ENCODE assay signal across 8 cellular contexts in the genomic region with DNA sequence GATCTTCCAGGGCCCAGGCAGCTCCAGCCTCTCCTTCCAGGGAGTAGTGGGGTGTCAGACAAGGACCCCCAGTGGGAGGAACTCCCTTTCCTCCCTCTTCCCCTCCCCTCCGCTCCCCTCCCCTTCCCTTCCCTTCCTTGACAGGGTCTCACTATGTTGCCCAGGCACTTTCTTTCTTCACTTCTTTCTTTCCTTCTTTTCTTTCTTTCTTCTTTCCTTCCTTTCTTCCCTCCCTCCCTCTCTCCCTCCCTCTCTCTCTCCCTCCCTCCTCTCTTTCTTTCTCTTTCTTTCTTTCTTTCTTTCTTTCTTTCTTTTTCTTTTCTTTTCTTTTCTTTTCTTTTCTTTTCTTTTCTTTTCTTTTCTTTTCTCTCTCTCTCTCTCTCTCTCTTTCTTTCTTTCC.
A peak's percentile ranks its signal among the peaks of the same experiment; 100 is the strongest.
DNase-seq lines count a peak whose midpoint lies in the region; ATAC-seq and TF ChIP-seq lines count a peak whose summit lies in the region.
"Not testable (repeated sequence)": the region's sequence is repeated elsewhere in the genome, so short reads cannot be mapped to it uniquely, and the experiment has no call there.

No MANE protein-coding gene starts in this region.

- not testable (repeated sequence) for ATAC-seq in CD4-positive, alpha-beta T cell (ENCODE audit: poor library complexity); activated B cell treated with CpG ODN at 0.5 μM for 24 hours (ENCODE audit: low read depth); activated T-cell treated with anti-CD3 and anti-CD28 coated beads, Interleukin-2, amount 50 U/mL, for 72 hours (replicated peaks in 1 of 2); activated naive CD8-positive, alpha-beta T cell treated with anti-CD3 and anti-CD28 coated beads, Interleukin-2, amount 10 ng/mL, durations not matched to agents 7 days and 5 days (ENCODE audit: low read depth); naive thymus-derived CD8-positive, alpha-beta T cell; stimulated activated naive CD8-positive, alpha-beta T cell treated with anti-CD3 and anti-CD28 coated beads, Interleukin-15, amount 100 ng/mL, for 72 hours

- H3K36me3 Mint-ChIP-seq in CD4-positive, alpha-beta T cell (ENCODE audit: low read depth); IgD-negative memory B cell; activated B cell treated with CpG ODN at 0.5 μM for 24 hours (ENCODE audit: low read depth); activated naive CD8-positive, alpha-beta T cell treated with anti-CD3 and anti-CD28 coated beads, Interleukin-2, amount 10 ng/mL, durations not matched to agents 7 days and 5 days; naive thymus-derived CD8-positive, alpha-beta T cell: not testable (repeated sequence)
- H3K36me3 Mint-ChIP-seq in activated T-cell treated with anti-CD3 and anti-CD28 coated beads, Interleukin-2, amount 50 U/mL, for 72 hours (ENCODE audit: insufficient read depth in 2 of 2) = peaks cover 12 to 13% of the 10 kb centered on the region in 2 donors

- H3K4me3 Mint-ChIP-seq in CD4-positive, alpha-beta T cell = not testable (repeated sequence)
- peak overlapping the region in 2 of 4 donors; percentile 5 to 76 for H3K4me3 Mint-ChIP-seq in IgD-negative memory B cell
- H3K4me3 Mint-ChIP-seq in activated B cell treated with CpG ODN at 0.5 μM for 24 hours = peak overlapping the region; percentile 19
- peak overlapping the region; percentile 81 to 98 for H3K4me3 Mint-ChIP-seq in activated T-cell treated with anti-CD3 and anti-CD28 coated beads, Interleukin-2, amount 50 U/mL, for 72 hours
- H3K4me3 Mint-ChIP-seq in activated naive CD8-positive, alpha-beta T cell treated with anti-CD3 and anti-CD28 coated beads, Interleukin-2, amount 10 ng/mL, durations not matched to agents 7 days and 5 days = peak overlapping the region; percentile 35
- H3K4me3 Mint-ChIP-seq in naive thymus-derived CD8-positive, alpha-beta T cell = peak overlapping the region in 4 of 10 donors; percentile 28 to 93 (median 54)
- peak overlapping the region; percentile 92 to 93 for H3K4me3 Mint-ChIP-seq in stimulated activated naive CD8-positive, alpha-beta T cell treated with anti-CD3 and anti-CD28 coated beads, Interleukin-15, amount 100 ng/mL, for 72 hours

- peak overlapping the region; percentile 99 for H3K27ac Mint-ChIP-seq in CD4-positive, alpha-beta T cell
- peak overlapping the region; percentile 67 to 99 (median 92) for H3K27ac Mint-ChIP-seq in IgD-negative memory B cell
- peak overlapping the region; percentile 97 for H3K27ac Mint-ChIP-seq in activated B cell treated with CpG ODN at 0.5 μM for 24 hours
- H3K27ac Mint-ChIP-seq in activated T-cell treated with anti-CD3 and anti-CD28 coated beads, Interleukin-2, amount 50 U/mL, for 72 hours = peak overlapping the region; percentile 100
- H3K27ac Mint-ChIP-seq in activated naive CD8-positive, alpha-beta T cell treated with anti-CD3 and anti-CD28 coated beads, Interleukin-2, amount 10 ng/mL, durations not matched to agents 7 days and 5 days = peak overlapping the region; percentile 98
- H3K27ac Mint-ChIP-seq in naive thymus-derived CD8-positive, alpha-beta T cell = peak overlapping the region; percentile 96 to 99 (median 98)
- H3K27ac Mint-ChIP-seq in stimulated activated naive CD8-positive, alpha-beta T cell treated with anti-CD3 and anti-CD28 coated beads, Interleukin-15, amount 100 ng/mL, for 72 hours = peak overlapping the region; percentile 94 to 96

- H3K27me3 ChIP-seq in CD4-positive, alpha-beta T cell (ENCODE audit: control insufficient read depth, insufficient read depth, low read length); OCI-LY1 (ENCODE audit: insufficient read depth, low read length): not testable (repeated sequence)

- H3K4me1 ChIP-seq in OCI-LY1 (ENCODE audit: insufficient read depth, low read length, severe bottlenecking) = peaks cover 56% of the 10 kb centered on the region

- not testable (repeated sequence) for H3F3A ChIP-seq in OCI-LY1 (ENCODE audit: insufficient read depth, low read length)

- H3K9ac ChIP-seq in OCI-LY1 (ENCODE audit: low read length) = peak overlapping the region; percentile 75; the same call in 1 of the 2 replicates

- H2AFZ ChIP-seq in OCI-LY1 (ENCODE audit: low read length) = not testable (repeated sequence)

- peak overlapping the region; percentile 59 for H3K4me3 ChIP-seq in OCI-LY1 (ENCODE audit: low read depth, low read length, poor library complexity, severe bottlenecking)

- H3K27me3 Mint-ChIP-seq in CD4-positive, alpha-beta T cell; IgD-negative memory B cell; activated B cell treated with CpG ODN at 0.5 μM for 24 hours; activated T-cell treated with anti-CD3 and anti-CD28 coated beads, Interleukin-2, amount 50 U/mL, for 72 hours (ENCODE audit: low read depth); activated naive CD8-positive, alpha-beta T cell treated with anti-CD3 and anti-CD28 coated beads, Interleukin-2, amount 10 ng/mL, durations not matched to agents 7 days and 5 days; naive thymus-derived CD8-positive, alpha-beta T cell; stimulated activated naive CD8-positive, alpha-beta T cell treated with anti-CD3 and anti-CD28 coated beads, Interleukin-15, amount 100 ng/mL, for 72 hours: not testable (repeated sequence)

- not testable (repeated sequence) for H3K79me2 ChIP-seq in OCI-LY1 (ENCODE audit: insufficient read depth, low read length)

- CTCF ChIA-PET in CD4-positive, alpha-beta T cell (lab: Charles Lee) = not testable (repeated sequence)
- CTCF ChIA-PET in activated B cell treated with CpG ODN at 0.5 μM for 24 hours (lab: Charles Lee) = interaction anchor here (0.7 to 5.7 kb wide), 2 partner anchors 20 kb away, joined by 3 to 42 read pairs; no protein-coding TSS in a partner anchor

- intact Hi-C loops in CD4-positive, alpha-beta T cell (cut with DNase I, micrococcal nuclease) = loop anchor here (5.0 to 10.0 kb wide), 5 partner anchors 329 to 1351 kb away; a partner anchor contains a TSS
- intact Hi-C loops in activated B cell treated with CpG ODN at 0.5 μM for 24 hours (cut with micrococcal nuclease) = not testable (repeated sequence)

- not testable (repeated sequence) for DNase-seq in CD4-positive, alpha-beta T cell; activated B cell treated with CpG ODN at 0.5 μM for 24 hours; activated T-cell treated with anti-CD3 and anti-CD28 coated beads, Interleukin-2, amount 50 U/mL, for 72 hours; activated naive CD8-positive, alpha-beta T cell treated with anti-CD3 and anti-CD28 coated beads, Interleukin-2, amount 10 ng/mL, durations not matched to agents 7 days and 5 days; naive thymus-derived CD8-positive, alpha-beta T cell; stimulated activated naive CD8-positive, alpha-beta T cell treated with anti-CD3 and anti-CD28 coated beads, Interleukin-15, amount 100 ng/mL, for 72 hours

- H4K20me1 ChIP-seq in OCI-LY1 (ENCODE audit: insufficient read depth, low read length) = not testable (repeated sequence)

- H3K9me2 ChIP-seq in OCI-LY1 (ENCODE audit: low read depth, low read length) = not testable (repeated sequence)

- not testable (repeated sequence) for H3K9me3 Mint-ChIP-seq in CD4-positive, alpha-beta T cell; IgD-negative memory B cell; activated B cell treated with CpG ODN at 0.5 μM for 24 hours; activated T-cell treated with anti-CD3 and anti-CD28 coated beads, Interleukin-2, amount 50 U/mL, for 72 hours; activated naive CD8-positive, alpha-beta T cell treated with anti-CD3 and anti-CD28 coated beads, Interleukin-2, amount 10 ng/mL, durations not matched to agents 7 days and 5 days; naive thymus-derived CD8-positive, alpha-beta T cell; stimulated activated naive CD8-positive, alpha-beta T cell treated with anti-CD3 and anti-CD28 coated beads, Interleukin-15, amount 100 ng/mL, for 72 hours

- peaks cover 51% of the 10 kb centered on the region for H3K4me1 Mint-ChIP-seq in CD4-positive, alpha-beta T cell (ENCODE audit: low read depth)
- H3K4me1 Mint-ChIP-seq in IgD-negative memory B cell (peaks cover 34 to 44% (median 42%) of the 10 kb centered on the region in 3 donors), activated B cell treated with CpG ODN at 0.5 μM for 24 hours (peaks cover 52% of the 10 kb centered on the region)
- H3K4me1 Mint-ChIP-seq in activated T-cell treated with anti-CD3 and anti-CD28 coated beads, Interleukin-2, amount 50 U/mL, for 72 hours (ENCODE audit: low read depth) = peaks cover 54% of the 10 kb centered on the region
- H3K4me1 Mint-ChIP-seq in activated naive CD8-positive, alpha-beta T cell treated with anti-CD3 and anti-CD28 coated beads, Interleukin-2, amount 10 ng/mL, durations not matched to agents 7 days and 5 days = peaks cover 38% of the 10 kb centered on the region
- H3K4me1 Mint-ChIP-seq in naive thymus-derived CD8-positive, alpha-beta T cell = peaks cover 22 to 54% (median 52%) of the 10 kb centered on the region in 4 donors
- peaks cover 61% of the 10 kb centered on the region for H3K4me1 Mint-ChIP-seq in stimulated activated naive CD8-positive, alpha-beta T cell treated with anti-CD3 and anti-CD28 coated beads, Interleukin-15, amount 100 ng/mL, for 72 hours

- H3K9me3 ChIP-seq in CD4-positive, alpha-beta T cell (ENCODE audit: control insufficient read depth, low read length); OCI-LY1 (ENCODE audit: low read length): not testable (repeated sequence)

- H3K36me3 ChIP-seq in OCI-LY1 (ENCODE audit: insufficient read depth, low read length) = not testable (repeated sequence)

- H3K27ac ChIP-seq in CD4-positive, alpha-beta T cell (ENCODE audit: low read depth, low read length) = peak overlapping the region; percentile 66
- peak overlapping the region; percentile 99 for H3K27ac ChIP-seq in OCI-LY1 (ENCODE audit: low read depth, low read length, poor library complexity, severe bottlenecking)

- not testable (repeated sequence) for TF ChIP-seq CTCF in CD4-positive, alpha-beta T cell (IDR thresholded peaks at IDR 0.05); OCI-LY1 (IDR thresholded peaks at IDR 0.05; ENCODE audit: low read length); activated B cell treated with CpG ODN at 0.5 μM for 24 hours (IDR thresholded peaks at IDR 0.05)

- peak overlapping the region; percentile 84 for H3K4me2 ChIP-seq in OCI-LY1 (ENCODE audit: low read length)

- POLR2A ChIA-PET in CD4-positive, alpha-beta T cell (lab: Charles Lee) = interaction anchor here (1.1 to 1.3 kb wide), 2 partner anchors 79 to 326 kb away, joined by 4 read pairs; no protein-coding TSS in a partner anchor
- POLR2A ChIA-PET in activated B cell treated with CpG ODN at 0.5 μM for 24 hours (lab: Charles Lee) = interaction anchor here (1.3 kb wide), 2 partner anchors 19 to 612 kb away, joined by 3 to 5 read pairs; a partner anchor contains a TSS
- POLR2A ChIA-PET in activated naive CD8-positive, alpha-beta T cell treated with anti-CD3 and anti-CD28 coated beads, Interleukin-2, amount 10 ng/mL, durations not matched to agents 7 days and 5 days (lab: Charles Lee) = interaction anchor here (0.7 to 2.7 kb wide), 5 partner anchors 10 to 19 kb away, joined by 3 to 12 read pairs (median 4); no protein-coding TSS in a partner anchor
- POLR2A ChIA-PET in naive thymus-derived CD8-positive, alpha-beta T cell (lab: Charles Lee) = interaction anchor here (0.6 to 2.9 kb wide), 2 partner anchors 10 to 90 kb away, joined by 9 to 11 read pairs; no protein-coding TSS in a partner anchor
